Comparison of ENCODE assay signal across 8 cellular contexts in genomic region chr19:4583961-4584669, GRCh38. TPM values are rescaled to one million over a fixed set of nuclear protein-coding genes. Genes with fewer than 3 reads are reported as not detected.
DNase-seq lines count a peak whose midpoint lies in the region; ATAC-seq and TF ChIP-seq lines count a peak whose summit lies in the region.

No MANE protein-coding gene starts in this region.

- ATAC-seq in HG02798 (IDR thresholded peaks at IDR 0.05; ENCODE audit: poor library complexity, unreplicated experiment): no peak
- ATAC-seq in GM21737 (IDR thresholded peaks at IDR 0.05; ENCODE audit: unreplicated experiment): no peak

- H3K27ac ChIP-seq in WERI-Rb-1: peak overlapping the region; percentile 83
- no peak overlapping the region for H3K27ac ChIP-seq in right atrium auricular region

- H3K27me3 ChIP-seq in WERI-Rb-1 (ENCODE audit: insufficient read depth, low read depth, severe bottlenecking) (no peaks in the 10 kb centered on the region), right atrium auricular region (peaks cover 0 to 23% of the 10 kb centered on the region in 2 donors)

- H3K4me3 ChIP-seq in WERI-Rb-1 (ENCODE audit: low read depth, low read length) (peak overlapping the region; percentile 70), right atrium auricular region (peak overlapping the region; percentile 41 to 55)

- peaks cover 0 to 27% of the 10 kb centered on the region in 2 donors for H3K4me1 ChIP-seq in right atrium auricular region

- no peaks in the 10 kb centered on the region for H3K9me3 ChIP-seq in WERI-Rb-1 (ENCODE audit: severe bottlenecking)
- no peaks in the 10 kb centered on the region for H3K9me3 ChIP-seq in right atrium auricular region

- DNase-seq in NCI-H2227 (lab: John Stamatoyannopoulos, UW; ENCODE audit: unreplicated experiment): peak; percentile 35
- DNase-seq in NCI-H2227 treated with DMSO at 0.1 percent for 48 hours (lab: John Stamatoyannopoulos, UW): no peak
- DNase-seq in WERI-Rb-1: peak; percentile 72
- no peak for DNase-seq in right atrium auricular region (ENCODE audit: low spot score)
- peak; percentile 27 to 63 for DNase-seq in stimulated activated CD4-positive, alpha-beta T cell treated with anti-CD3 and anti-CD28 coated beads, Interleukin-2, amount 100 ng/mL, for 24 hours
- DNase-seq in NCI-H2029 treated with DMSO at 0.1 percent for 48 hours (lab: John Stamatoyannopoulos, UW): no peak

- no peak for TF ChIP-seq CTCF in WERI-Rb-1 (IDR thresholded peaks at IDR 0.05; ENCODE audit: low read depth, low read length)
- no peak for TF ChIP-seq CTCF in right atrium auricular region (IDR thresholded peaks at IDR 0.05)

- H3K36me3 ChIP-seq in WERI-Rb-1 (no peaks in the 10 kb centered on the region), right atrium auricular region (no peaks in the 10 kb centered on the region)

RNA-seq across cellular contexts. Expression of gene SEMA6B, which starts 24.6 kb away (rescaled TPM):
- total RNA-seq in right atrium auricular region: 10 to 100 TPM in 1 of 2 donors, 1 to 10 TPM in 1; 3.9 to 10.8 TPM

RNA-seq across cellular contexts. Expression of gene LRG1, which starts 44.3 kb away (rescaled TPM):
- under 1 TPM in 1 of 2 donors, not detected in 1; 0.67 TPM for total RNA-seq in right atrium auricular region

RNA-seq across cellular contexts. Expression of gene PLIN5, which starts 49.1 kb away (rescaled TPM):
- total RNA-seq in right atrium auricular region: 10 to 100 TPM; 21.4 to 43.6 TPM

RNA-seq across cellular contexts. Expression of gene TNFAIP8L1, which starts 55.2 kb away (rescaled TPM):
- 1 to 10 TPM; 2.6 to 4.2 TPM for total RNA-seq in right atrium auricular region

Comparison
In these comparisons a context has a peak if more than half of its experiments do, and no peak if none do; other contexts are left out.
1. DNase-seq: peak in NCI-H2227 (single experiment), WERI-Rb-1 (single experiment) and stimulated activated CD4-positive, alpha-beta T cell treated with anti-CD3 and anti-CD28 coated beads, Interleukin-2, amount 100 ng/mL, for 24 hours (2 of 2); none in NCI-H2227 treated with DMSO at 0.1 percent for 48 hours (single experiment), right atrium auricular region (single experiment) and NCI-H2029 treated with DMSO at 0.1 percent for 48 hours (single experiment).